13 cellular contexts compared by ENCODE assay signal in the genomic region with DNA sequence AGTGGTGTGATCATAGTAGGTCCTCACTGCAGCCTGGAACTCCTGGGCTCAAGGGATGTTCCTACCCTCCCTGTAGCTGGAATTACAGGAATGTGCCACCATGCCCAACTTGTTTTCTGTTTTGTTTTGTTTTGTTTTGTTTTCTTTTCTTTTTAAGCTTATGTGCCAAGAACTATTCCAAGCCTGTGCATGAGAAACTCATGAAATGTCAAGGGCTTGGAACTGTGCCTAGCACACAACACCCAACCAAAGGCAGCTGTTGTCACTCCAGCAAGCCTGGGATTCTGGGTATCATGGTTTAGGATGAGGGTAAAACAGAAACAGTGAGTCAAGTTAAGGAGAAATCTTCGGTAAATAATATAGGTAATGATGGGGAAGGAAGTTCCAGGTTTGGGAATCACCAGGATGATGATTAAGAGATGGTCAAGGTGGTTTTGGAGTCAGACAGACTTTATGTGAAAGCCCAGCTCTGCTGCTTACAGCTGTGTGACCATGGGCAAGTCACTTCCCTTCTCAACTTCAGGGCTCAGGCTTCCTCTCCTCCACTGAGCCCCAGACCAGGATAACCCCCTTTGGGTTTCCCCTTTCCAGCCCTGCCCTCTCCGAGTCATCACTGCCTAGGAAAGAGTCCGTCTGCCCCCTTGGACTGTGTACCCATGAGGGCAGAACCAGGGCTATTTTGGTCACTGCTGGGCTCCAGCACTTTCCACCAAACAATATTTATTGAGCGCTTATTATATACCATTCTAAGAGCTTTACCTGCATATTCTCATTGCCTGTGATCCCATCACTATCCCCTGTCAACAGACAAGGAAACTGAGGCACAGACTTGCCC. TPM values are rescaled to one million over a fixed set of nuclear protein-coding genes. Genes with fewer than 3 reads are reported as not detected.
DNase-seq lines count a peak whose midpoint lies in the region; TF ChIP-seq lines count a peak whose summit lies in the region.
"Had no signal": no experiment of that assay in that cellular context is flagged by ENCODE, and none has a peak within 500 bp of the region (broad histone marks: within the 10 kb centered on the region; RNA-seq: fewer than 3 reads in every experiment).

No MANE protein-coding gene starts in this region.

- DNase-seq in NCI-H2196 (lab: John Stamatoyannopoulos, UW; ENCODE audit: unreplicated experiment) (peak; percentile 53), dermis blood vessel endothelial cell (peak; percentile 52), left kidney (ENCODE audit: low read depth, low spot score) (peak; percentile 33), vagina (ENCODE audit: extremely low spot score in 2 of 2) (no peak), 8988T (no peak), putamen (ENCODE audit: low spot score) (no peak)
- no peak for DNase-seq in activated CD4-positive, alpha-beta memory T cell treated with anti-CD3 and anti-CD28 coated beads, Interleukin-2, amount 10 ng/mL, durations not matched to agents 7 days and 5 days
- DNase-seq: activated CD4-positive, CD25-positive, alpha-beta regulatory T cell; GDM1; NCI-H1105 treated with DMSO at 0.1 percent for 48 hours; OCI-M1; stimulated activated naive B cell treated with anti-CD40 and anti-IgM and Interleukin-4, amounts not matched to agents 10 μg/mL and 1 μg/mL and 100 μg/mL, for 72 hours had no signal

- no peaks in the 10 kb centered on the region for H3K36me3 Mint-ChIP-seq in activated CD4-positive, alpha-beta memory T cell treated with anti-CD3 and anti-CD28 coated beads, Interleukin-2, amount 10 ng/mL, durations not matched to agents 7 days and 5 days (ENCODE audit: low read depth)
- H3K36me3 Mint-ChIP-seq: memory B cell; stimulated activated naive B cell treated with anti-CD40 and anti-IgM and Interleukin-4, amounts not matched to agents 10 μg/mL and 1 μg/mL and 100 μg/mL, for 72 hours had no signal

- H3K27me3 Mint-ChIP-seq in activated CD4-positive, alpha-beta memory T cell treated with anti-CD3 and anti-CD28 coated beads, Interleukin-2, amount 10 ng/mL, durations not matched to agents 7 days and 5 days = peaks cover 3% of the 10 kb centered on the region

- no peak for TF ChIP-seq CTCF in vagina (IDR thresholded peaks at IDR 0.05)

- H3K27ac Mint-ChIP-seq in activated CD4-positive, alpha-beta memory T cell treated with anti-CD3 and anti-CD28 coated beads, Interleukin-2, amount 10 ng/mL, durations not matched to agents 7 days and 5 days = no peak overlapping the region
- H3K27ac Mint-ChIP-seq: memory B cell; stimulated activated naive B cell treated with anti-CD40 and anti-IgM and Interleukin-4, amounts not matched to agents 10 μg/mL and 1 μg/mL and 100 μg/mL, for 72 hours had no signal

- POLR2A ChIA-PET in activated CD4-positive, alpha-beta memory T cell treated with anti-CD3 and anti-CD28 coated beads, Interleukin-2, amount 10 ng/mL, durations not matched to agents 7 days and 5 days (lab: Charles Lee) = no interaction called here

- H3K27ac ChIP-seq in vagina = peak overlapping the region; percentile 57

- peaks cover 5% of the 10 kb centered on the region for H3K4me1 Mint-ChIP-seq in activated CD4-positive, alpha-beta memory T cell treated with anti-CD3 and anti-CD28 coated beads, Interleukin-2, amount 10 ng/mL, durations not matched to agents 7 days and 5 days

- CTCF ChIA-PET in activated CD4-positive, alpha-beta memory T cell treated with anti-CD3 and anti-CD28 coated beads, Interleukin-2, amount 10 ng/mL, durations not matched to agents 7 days and 5 days (lab: Charles Lee) = interaction anchor here (0.6 to 1.4 kb wide), 3 partner anchors 8 to 352 kb away, joined by 3 read pairs; no protein-coding TSS in a partner anchor

- H3K36me3 ChIP-seq in vagina = peaks cover 0 to 46% of the 10 kb centered on the region in 2 donors

- no peaks in the 10 kb centered on the region for H3K9me3 ChIP-seq in vagina

- H3K9me3 Mint-ChIP-seq in activated CD4-positive, alpha-beta memory T cell treated with anti-CD3 and anti-CD28 coated beads, Interleukin-2, amount 10 ng/mL, durations not matched to agents 7 days and 5 days = no peaks in the 10 kb centered on the region
- H3K9me3 Mint-ChIP-seq: memory B cell; stimulated activated naive B cell treated with anti-CD40 and anti-IgM and Interleukin-4, amounts not matched to agents 10 μg/mL and 1 μg/mL and 100 μg/mL, for 72 hours had no signal

- intact Hi-C loops in vagina (cut with DNase I) = no loop called here

- no peak for TF ChIP-seq POLR2A in vagina (IDR thresholded peaks at IDR 0.05)

- H3K27me3 ChIP-seq in vagina = no peaks in the 10 kb centered on the region

- H3K4me3 ChIP-seq in vagina = no peak overlapping the region

- peaks cover 20% of the 10 kb centered on the region for H3K4me1 ChIP-seq in vagina

- no peak overlapping the region for H3K4me3 Mint-ChIP-seq in activated CD4-positive, alpha-beta memory T cell treated with anti-CD3 and anti-CD28 coated beads, Interleukin-2, amount 10 ng/mL, durations not matched to agents 7 days and 5 days
- H3K4me3 Mint-ChIP-seq: memory B cell had no signal

RNA-seq across cellular contexts. Expression of a gene that starts 5.0 kb away (rescaled TPM):
- 95.7 and 104 TPM in 2 replicates for total RNA-seq in dermis blood vessel endothelial cell
- 26.0 TPM for total RNA-seq in vagina
- total RNA-seq in activated CD4-positive, alpha-beta memory T cell treated with anti-CD3 and anti-CD28 coated beads, Interleukin-2, amount 10 ng/mL, durations not matched to agents 7 days and 5 days = 1 to 10 TPM; 1.7 to 2.1 TPM

RNA-seq across cellular contexts. Expression of a gene that starts 22.5 kb away (rescaled TPM):
- total RNA-seq in dermis blood vessel endothelial cell (0.47 and 0.85 TPM in 2 replicates), vagina (7.1 TPM)
- total RNA-seq in activated CD4-positive, alpha-beta memory T cell treated with anti-CD3 and anti-CD28 coated beads, Interleukin-2, amount 10 ng/mL, durations not matched to agents 7 days and 5 days = under 1 TPM in 1 of 2 experiments, not detected in 1; 0.30 TPM

RNA-seq across cellular contexts. Expression of a gene that starts 35.4 kb away (rescaled TPM):
- total RNA-seq in dermis blood vessel endothelial cell = not detected in 2 replicates
- not detected for total RNA-seq in vagina
- not detected for total RNA-seq in activated CD4-positive, alpha-beta memory T cell treated with anti-CD3 and anti-CD28 coated beads, Interleukin-2, amount 10 ng/mL, durations not matched to agents 7 days and 5 days

RNA-seq across cellular contexts. Expression of a gene that starts 50.2 kb away (rescaled TPM):
- total RNA-seq in dermis blood vessel endothelial cell (0.17 TPM in 1 of 2 replicates, not detected in the other), vagina (not detected)
- total RNA-seq in activated CD4-positive, alpha-beta memory T cell treated with anti-CD3 and anti-CD28 coated beads, Interleukin-2, amount 10 ng/mL, durations not matched to agents 7 days and 5 days = not detected

Comparison
In these comparisons a context has a peak if more than half of its experiments do, and no peak if none do; other contexts are left out.
1. DNase-seq: peak in NCI-H2196 (single experiment), dermis blood vessel endothelial cell (single experiment) and left kidney (single experiment); none in vagina (0 of 2), activated CD4-positive, alpha-beta memory T cell treated with anti-CD3 and anti-CD28 coated beads, Interleukin-2, amount 10 ng/mL, durations not matched to agents 7 days and 5 days (single experiment), 8988T (single experiment) and putamen (single experiment).